ENCODE assay signal across 23 cellular contexts in genomic region chr5:79526493-79526892, GRCh38.
"Had no signal": no experiment of that assay in that cellular context is flagged by ENCODE, and none has a peak within 500 bp of the region (broad histone marks: within the 10 kb centered on the region; RNA-seq: fewer than 3 reads in every experiment).

No MANE protein-coding gene starts in this region.

- ATAC-seq: effector memory CD8-positive, alpha-beta T cell; esophagus mucosa; foreskin keratinocyte; gastroesophageal sphincter; heart left ventricle; heart right ventricle had no signal

- DNase-seq: colonic mucosa; cortex of kidney; dermis blood vessel endothelial cell; dorsolateral prefrontal cortex; effector CD4-positive, alpha-beta T cell; effector CD8-positive, alpha-beta T cell; effector memory CD4-positive, alpha-beta T cell; effector memory CD8-positive, alpha-beta T cell; endodermal cell; erythroblast; esophagus squamous epithelium; foreskin fibroblast; foreskin keratinocyte; foreskin melanocyte; glutamatergic neuron; head of caudate nucleus; heart left ventricle; heart right ventricle had no signal

- H3K4me1 ChIP-seq: colonic mucosa, esophagus muscularis mucosa, esophagus squamous epithelium, foreskin keratinocyte, gastroesophageal sphincter, heart left ventricle had no signal

- H3K27me3 ChIP-seq: colonic mucosa, dorsolateral prefrontal cortex, esophagus muscularis mucosa, esophagus squamous epithelium, gastroesophageal sphincter, heart left ventricle, heart right ventricle had no signal

- H3K9me3 ChIP-seq: colonic mucosa had no signal

- H3K27ac ChIP-seq: colonic mucosa, coronary artery, dorsolateral prefrontal cortex, epithelial cell of prostate, esophagus muscularis mucosa, esophagus squamous epithelium, foreskin keratinocyte, gastroesophageal sphincter, heart left ventricle, heart right ventricle had no signal

- H3K36me3 ChIP-seq: colonic mucosa, esophagus muscularis mucosa, esophagus squamous epithelium, gastroesophageal sphincter, heart left ventricle, heart right ventricle had no signal

- H3K4me3 ChIP-seq: colonic mucosa, coronary artery, dorsolateral prefrontal cortex, esophagus muscularis mucosa, esophagus squamous epithelium, gastroesophageal sphincter, heart left ventricle, heart right ventricle had no signal
